Comparison of ENCODE assay signal across 20 cellular contexts in genomic region chr2:120904825-120905224, GRCh38.
DNase-seq lines count a peak whose midpoint lies in the region; ATAC-seq, FAIRE-seq and TF ChIP-seq lines count a peak whose summit lies in the region.
"Had no signal": no experiment of that assay in that cellular context is flagged by ENCODE, and none has a peak within 500 bp of the region (broad histone marks: within the 10 kb centered on the region; RNA-seq: fewer than 3 reads in every experiment).

No MANE protein-coding gene starts in this region.

- intact Hi-C loops in upper lobe of right lung (cut with DNase I): no loop called here

- H3K9me3 ChIP-seq in OCI-LY3 (ENCODE audit: insufficient read depth, low read length): no peaks in the 10 kb centered on the region
- no peaks in the 10 kb centered on the region for H3K9me3 ChIP-seq in gastroesophageal sphincter
- H3K9me3 ChIP-seq in muscle layer of colon (ENCODE audit: low read length): no peaks in the 10 kb centered on the region
- no peaks in the 10 kb centered on the region for H3K9me3 ChIP-seq in upper lobe of right lung
- H3K9me3 ChIP-seq in small intestine (ENCODE audit: control insufficient read depth, low read depth): no peaks in the 10 kb centered on the region
- H3K9me3 ChIP-seq: colonic mucosa, MG63, ovary had no signal

- H3K9me3 Mint-ChIP-seq in activated T-cell treated with anti-CD3 and anti-CD28 coated beads, Interleukin-2, amount 50 U/mL, for 72 hours: no peaks in the 10 kb centered on the region

- H3K4me3 ChIP-seq in OCI-LY3 (ENCODE audit: low read length) (no peak overlapping the region), gastroesophageal sphincter (no peak overlapping the region), muscle layer of colon (ENCODE audit: low read depth in 1 of 2, low read length in 2 of 2) (no peak overlapping the region), upper lobe of right lung (no peak overlapping the region), small intestine (ENCODE audit: low read depth in 1 of 2, low read length in 2 of 2) (no peak overlapping the region)
- H3K4me3 ChIP-seq: colonic mucosa, MG63, ovary, skin epidermis had no signal

- H3K4me3 Mint-ChIP-seq in activated T-cell treated with anti-CD3 and anti-CD28 coated beads, Interleukin-2, amount 50 U/mL, for 72 hours: no peak overlapping the region

- no peak for TF ChIP-seq POLR2A in gastroesophageal sphincter (IDR thresholded peaks at IDR 0.05)

- no peak overlapping the region for H2AFZ ChIP-seq in OCI-LY3 (ENCODE audit: low read depth, low read length)

- ATAC-seq in gastroesophageal sphincter (peak; percentile 32), upper lobe of right lung (no peak)
- no peak for ATAC-seq in activated T-cell treated with anti-CD3 and anti-CD28 coated beads, Interleukin-2, amount 50 U/mL, for 72 hours (replicated peaks in 1 of 2)

- peaks cover 18% of the 10 kb centered on the region for H3K27me3 ChIP-seq in OCI-LY3 (ENCODE audit: low read depth, low read length)
- no peaks in the 10 kb centered on the region for H3K27me3 ChIP-seq in gastroesophageal sphincter
- H3K27me3 ChIP-seq in muscle layer of colon (ENCODE audit: control insufficient read depth in 1 of 2, insufficient read depth in 2 of 2, low read length in 2 of 2): no peaks in the 10 kb centered on the region
- H3K27me3 ChIP-seq in upper lobe of right lung: no peaks in the 10 kb centered on the region
- no peaks in the 10 kb centered on the region for H3K27me3 ChIP-seq in small intestine (ENCODE audit: control insufficient read depth in 2 of 2, insufficient read depth in 2 of 2, low read length in 2 of 2)
- H3K27me3 ChIP-seq: colonic mucosa, MG63, ovary had no signal

- WGBS in gastroesophageal sphincter (ENCODE audit: low coverage in 1 of 2), 2 donors: 16 to 20% methylated on average over 4 to 5 of the region's 5 CpGs
- 51 to 69% (median 64%) methylated on average over 5 of the region's 5 CpGs for WGBS in small intestine, 3 donors

- H3K9ac ChIP-seq in OCI-LY3 (ENCODE audit: low read length) (no peak overlapping the region), muscle layer of colon (ENCODE audit: low read length) (no peak overlapping the region)

- H3K4me2 ChIP-seq in OCI-LY3 (ENCODE audit: low read length): peak overlapping the region; percentile 36

- DNase-seq in upper lobe of right lung (no peak), SIG-M5 treated with dmso at 0.1 percent for 504 hours (lab: John Stamatoyannopoulos, UW; ENCODE audit: unreplicated experiment) (no peak), small intestine (no peak)
- no peak for DNase-seq in activated T-cell treated with anti-CD3 and anti-CD28 coated beads, Interleukin-2, amount 50 U/mL, for 72 hours
- DNase-seq: activated naive CD4-positive, alpha-beta T cell treated with anti-CD3 and anti-CD28 coated beads, Interleukin-2, amount 50 U/mL, for 16 hours; activated T-cell treated with anti-CD3 and anti-CD28 coated beads, Interleukin-2, amount 50 U/mL, for 1 hour; colonic mucosa; GDM1; MG63; NCI-H2029; NCI-H510A treated with DMSO at 0.1 percent for 48 hours; stimulated activated CD4-positive, alpha-beta T cell treated with anti-CD3 and anti-CD28 coated beads, Interleukin-4, amount 100 ng/mL, for 24 hours; substantia nigra; T-helper 1 cell had no signal

- no peaks in the 10 kb centered on the region; the same call in 1 of the 2 replicates for H4K20me1 ChIP-seq in OCI-LY3 (ENCODE audit: insufficient read depth, low read length)

- H3K36me3 ChIP-seq in OCI-LY3 (replicated peaks; ENCODE audit: low read depth, low read length): no peaks in the 10 kb centered on the region
- no peaks in the 10 kb centered on the region for H3K36me3 ChIP-seq in gastroesophageal sphincter
- no peaks in the 10 kb centered on the region for H3K36me3 ChIP-seq in muscle layer of colon (ENCODE audit: insufficient read depth, low read length)
- no peaks in the 10 kb centered on the region for H3K36me3 ChIP-seq in upper lobe of right lung
- H3K36me3 ChIP-seq in small intestine (ENCODE audit: control insufficient read depth in 2 of 2, insufficient read depth in 2 of 2, low read length in 2 of 2): no peaks in the 10 kb centered on the region
- H3K36me3 ChIP-seq: colonic mucosa, MG63, ovary had no signal

- H3K27ac ChIP-seq in OCI-LY3 (ENCODE audit: low read length) (no peak overlapping the region), gastroesophageal sphincter (peak overlapping the region in 2 of 4 donors; percentile 53 to 69), muscle layer of colon (ENCODE audit: low read depth, low read length) (peak overlapping the region; percentile 36), upper lobe of right lung (peak overlapping the region; percentile 17), small intestine (ENCODE audit: low read depth in 1 of 2, low read length in 1 of 2) (no peak overlapping the region)
- H3K27ac ChIP-seq: colonic mucosa had no signal

- TF ChIP-seq CTCF in OCI-LY3 (IDR thresholded peaks at IDR 0.05; ENCODE audit: low read depth, low read length): no peak
- no peak for TF ChIP-seq CTCF in gastroesophageal sphincter (IDR thresholded peaks at IDR 0.05)
- TF ChIP-seq CTCF in upper lobe of right lung (IDR thresholded peaks at IDR 0.05): no peak

- no peaks in the 10 kb centered on the region for H3K27me3 Mint-ChIP-seq in activated T-cell treated with anti-CD3 and anti-CD28 coated beads, Interleukin-2, amount 50 U/mL, for 72 hours (ENCODE audit: low read depth)

- peaks cover 35% of the 10 kb centered on the region for H3K4me1 ChIP-seq in OCI-LY3 (ENCODE audit: low read length)
- peaks cover 0 to 40% (median 12%) of the 10 kb centered on the region in 3 donors for H3K4me1 ChIP-seq in gastroesophageal sphincter
- H3K4me1 ChIP-seq in muscle layer of colon (ENCODE audit: insufficient read depth, low read length): peaks cover 31% of the 10 kb centered on the region
- no peaks in the 10 kb centered on the region for H3K4me1 ChIP-seq in upper lobe of right lung
- H3K4me1 ChIP-seq in small intestine (ENCODE audit: control insufficient read depth in 2 of 2, insufficient read depth in 1 of 2, low read depth in 1 of 2, low read length in 1 of 2): no peaks in the 10 kb centered on the region
- H3K4me1 ChIP-seq: colonic mucosa had no signal

- FAIRE-seq in small intestine (lab: Jason Lieb, UNC): no peak
- FAIRE-seq: D721Med had no signal

- no peaks in the 10 kb centered on the region for H3K79me2 ChIP-seq in OCI-LY3 (ENCODE audit: low read length)

- H3K27ac Mint-ChIP-seq in activated T-cell treated with anti-CD3 and anti-CD28 coated beads, Interleukin-2, amount 50 U/mL, for 72 hours: no peak overlapping the region

- TF ChIP-seq EP300 in gastroesophageal sphincter (IDR thresholded peaks at IDR 0.05): no peak

- H3K4me1 Mint-ChIP-seq in activated T-cell treated with anti-CD3 and anti-CD28 coated beads, Interleukin-2, amount 50 U/mL, for 72 hours (ENCODE audit: low read depth): no peaks in the 10 kb centered on the region

- no peaks in the 10 kb centered on the region for H3K36me3 Mint-ChIP-seq in activated T-cell treated with anti-CD3 and anti-CD28 coated beads, Interleukin-2, amount 50 U/mL, for 72 hours (ENCODE audit: insufficient read depth in 2 of 2)

Comparison
In these comparisons a context has a peak if more than half of its experiments do, and no peak if none do; other contexts are left out.
1. H3K27ac ChIP-seq: peak in muscle layer of colon (single experiment) and upper lobe of right lung (single experiment); none in OCI-LY3 (single experiment) and small intestine (0 of 2).